27 cellular contexts compared by ENCODE assay signal in the genomic region with DNA sequence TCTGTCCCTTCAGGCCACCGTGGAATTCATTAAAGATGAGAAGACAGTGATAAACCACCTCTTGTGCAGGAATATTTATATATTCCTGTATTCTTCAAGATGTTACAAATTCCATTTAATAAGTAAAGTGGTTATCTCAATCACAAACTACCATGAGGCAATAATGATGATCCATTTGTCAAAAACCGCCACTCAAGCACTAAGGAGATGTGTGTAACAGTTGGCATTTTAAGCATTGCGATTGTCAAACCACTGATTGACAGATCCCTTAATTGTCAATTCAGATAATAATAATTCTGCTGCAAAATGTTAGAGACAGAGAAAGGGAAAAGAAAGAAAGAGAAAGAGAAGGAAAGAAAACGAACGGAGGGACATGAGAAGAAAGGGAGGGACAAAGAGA.
A peak's percentile ranks its signal among the peaks of the same experiment; 100 is the strongest.
DNase-seq lines count a peak whose midpoint lies in the region; TF ChIP-seq lines count a peak whose summit lies in the region.
"Had no signal": no experiment of that assay in that cellular context is flagged by ENCODE, and none has a peak within 500 bp of the region (broad histone marks: within the 10 kb centered on the region; RNA-seq: fewer than 3 reads in every experiment).

No MANE protein-coding gene starts in this region.

- H3K4me1 ChIP-seq in osteoblast (ENCODE audit: insufficient read depth, low read length) = no peaks in the 10 kb centered on the region
- H3K4me1 ChIP-seq: A549, BE2C, BLaER1, Caco-2 had no signal

- H3K4me2 ChIP-seq in neural cell (ENCODE audit: low read length) (peak overlapping the region; percentile 18), osteoblast (ENCODE audit: insufficient read depth, low read length) (no peak overlapping the region)
- H3K4me2 ChIP-seq: A549; BLaER1; BLaER1 treated with 17β-estradiol and CSF1 and Interleukin-3, amounts not matched to agents 10 nM and 100 nM had no signal

- peak; percentile 96 for TF ChIP-seq EP300 in neural cell (conservative IDR thresholded peaks at IDR 0.05; ENCODE audit: poor library complexity, severe bottlenecking)

- H4K20me1 ChIP-seq in neural cell (ENCODE audit: insufficient read depth) (no peaks in the 10 kb centered on the region), osteoblast (ENCODE audit: insufficient read depth, low read length) (no peaks in the 10 kb centered on the region)
- H4K20me1 ChIP-seq: BLaER1; BLaER1 treated with 17β-estradiol and CSF1 and Interleukin-3, amounts not matched to agents 10 nM and 100 nM had no signal

- H3K27me3 ChIP-seq in neural cell (ENCODE audit: insufficient read depth, low read depth, low read length) (no peaks in the 10 kb centered on the region), osteoblast (ENCODE audit: insufficient read depth, low read length) (no peaks in the 10 kb centered on the region)
- H3K27me3 ChIP-seq: BE2C; BLaER1; BLaER1 treated with 17β-estradiol and CSF1 and Interleukin-3, amounts not matched to agents 10 nM and 100 nM had no signal

- TF ChIP-seq CTCF in neural cell (IDR thresholded peaks at IDR 0.05; ENCODE audit: poor library complexity, severe bottlenecking) (no peak), osteoblast (IDR thresholded peaks at IDR 0.05; ENCODE audit: extremely low read depth, low read depth, low read length) (no peak)

- H3K27ac ChIP-seq in neural cell (ENCODE audit: low read length) (no peak overlapping the region), osteoblast (ENCODE audit: low read depth, low read length) (no peak overlapping the region)
- H3K27ac ChIP-seq: 22Rv1; A549; BLaER1; BLaER1 treated with 17β-estradiol and CSF1 and Interleukin-3, amounts not matched to agents 10 nM and 100 nM; C4-2B had no signal

- H3F3A ChIP-seq in neural cell (ENCODE audit: insufficient read depth, low read length, poor library complexity, severe bottlenecking) = no peaks in the 10 kb centered on the region

- no peaks in the 10 kb centered on the region for H3K9me3 ChIP-seq in neural cell (ENCODE audit: low read length)
- H3K9me3 ChIP-seq in osteoblast (ENCODE audit: low read depth, low read length) = no peaks in the 10 kb centered on the region
- H3K9me3 ChIP-seq: A549; BE2C; BLaER1; BLaER1 treated with 17β-estradiol and CSF1 and Interleukin-3, amounts not matched to agents 10 nM and 100 nM; Caco-2 had no signal

- H3K4me3 ChIP-seq in neural cell (ENCODE audit: low read length) (no peak overlapping the region), osteoblast (ENCODE audit: insufficient read depth, low read length) (no peak overlapping the region)
- H3K4me3 ChIP-seq: A549; BLaER1; BLaER1 treated with 17β-estradiol and CSF1 and Interleukin-3, amounts not matched to agents 10 nM and 100 nM had no signal

- H3K9me2 ChIP-seq in neural cell (ENCODE audit: insufficient read depth, low read length) = no peaks in the 10 kb centered on the region

- H3K9ac ChIP-seq in neural cell (ENCODE audit: low read length) = no peak overlapping the region
- H3K9ac ChIP-seq: BLaER1; BLaER1 treated with 17β-estradiol and CSF1 and Interleukin-3, amounts not matched to agents 10 nM and 100 nM had no signal

- DNase-seq in osteoblast (ENCODE audit: insufficient read length, low spot score, missing footprints) = no peak
- DNase-seq: 8988T; ACHN; AML-193; BE2C; C1 segment of cervical spinal cord; Caco-2; Calu3; CD4-positive, alpha-beta memory T cell; CD4-positive, alpha-beta T cell; CD4-positive, CD25-positive, alpha-beta regulatory T cell; CD8-positive, alpha-beta memory T cell; CD8-positive, alpha-beta T cell; COR-L47; DMS 273 treated with DMSO at 0.1 percent for 48 hours; DMS153; DMS53; DMS79; DMS79 treated with DMSO at 0.1 percent for 48 hours; DND-41; EL had no signal

- TF ChIP-seq RAD21 in neural cell (conservative IDR thresholded peaks at IDR 0.05) = no peak

- H3K36me3 ChIP-seq in neural cell (ENCODE audit: insufficient read depth, low read length) (no peaks in the 10 kb centered on the region), osteoblast (ENCODE audit: insufficient read depth, low read length) (no peaks in the 10 kb centered on the region)
- H3K36me3 ChIP-seq: BE2C; BLaER1; BLaER1 treated with 17β-estradiol and CSF1 and Interleukin-3, amounts not matched to agents 10 nM and 100 nM had no signal

- H3K79me2 ChIP-seq in neural cell (replicated peaks; ENCODE audit: insufficient read depth, low read length) (no peaks in the 10 kb centered on the region), osteoblast (ENCODE audit: insufficient read depth, low read length) (no peaks in the 10 kb centered on the region)

- H2AFZ ChIP-seq in neural cell (ENCODE audit: low read depth, low read length) (no peak overlapping the region), osteoblast (ENCODE audit: low read length) (no peak overlapping the region)

TF ChIP-seq in neural cell, 6 proteins besides CTCF, POLR2A, EP300 and RAD21:
- TF ChIP-seq POLR2AphosphoS5 (IDR thresholded peaks at IDR 0.05) = peak; percentile 84
- no peak for TF ChIP-seq SMC3 (conservative IDR thresholded peaks at IDR 0.05; ENCODE audit: poor library complexity)
TF ChIP-seq in neural cell: peak in this region for 1.
